ENCODE assay signal across 16 cellular contexts in genomic region chr3:126127452-126127851, GRCh38. TPM values are rescaled to one million over a fixed set of nuclear protein-coding genes. Genes with fewer than 3 reads are reported as not detected.
DNase-seq lines count a peak whose midpoint lies in the region; ATAC-seq lines count a peak whose summit lies in the region.
"Had no signal": no experiment of that assay in that cellular context is flagged by ENCODE, and none has a peak within 500 bp of the region (broad histone marks: within the 10 kb centered on the region; RNA-seq: fewer than 3 reads in every experiment).

No MANE protein-coding gene starts in this region.

- peaks cover 2% of the 10 kb centered on the region for H3K27me3 Mint-ChIP-seq in activated T-cell treated with anti-CD3 and anti-CD28 coated beads, Interleukin-2, amount 50 U/mL, for 4 hours (ENCODE audit: low read depth)

- intact Hi-C loops in sciatic nerve (cut with DNase I), result no loop called here

- no peak for ATAC-seq in activated CD4-positive, CD25-positive, alpha-beta regulatory T cell treated with anti-CD3 and anti-CD28 coated beads, Interleukin-2, amount 50 U/mL, for 24 hours
- ATAC-seq in activated T-cell treated with anti-CD3 and anti-CD28 coated beads, Interleukin-2, amount 50 U/mL, for 4 hours, result no peak
- ATAC-seq in left lobe of liver, result no peak
- ATAC-seq in sciatic nerve, result no peak
- ATAC-seq: activated naive CD4-positive, alpha-beta T cell treated with anti-CD3 and anti-CD28 coated beads, Interleukin-2, amount 50 U/mL, for 72 hours; Panc1; right cardiac atrium had no signal

- no peaks in the 10 kb centered on the region for H3K36me3 Mint-ChIP-seq in activated T-cell treated with anti-CD3 and anti-CD28 coated beads, Interleukin-2, amount 50 U/mL, for 4 hours (ENCODE audit: insufficient read depth)
- H3K36me3 Mint-ChIP-seq: activated naive CD4-positive, alpha-beta T cell treated with anti-CD3 and anti-CD28 coated beads, Interleukin-2, amount 50 U/mL, for 72 hours had no signal

- H3K4me1 Mint-ChIP-seq in activated T-cell treated with anti-CD3 and anti-CD28 coated beads, Interleukin-2, amount 50 U/mL, for 4 hours (ENCODE audit: low read depth), result no peaks in the 10 kb centered on the region

- H3K9me3 Mint-ChIP-seq in activated T-cell treated with anti-CD3 and anti-CD28 coated beads, Interleukin-2, amount 50 U/mL, for 4 hours, result no peaks in the 10 kb centered on the region
- H3K9me3 Mint-ChIP-seq: activated naive CD4-positive, alpha-beta T cell treated with anti-CD3 and anti-CD28 coated beads, Interleukin-2, amount 50 U/mL, for 72 hours; T-helper 2 cell treated with Interferon-gamma antibody and Interleukin-4, amounts not matched to agents 5 μg/mL and 100 μg/mL, for 36 hours had no signal

- no peak overlapping the region for H3K4me3 Mint-ChIP-seq in activated T-cell treated with anti-CD3 and anti-CD28 coated beads, Interleukin-2, amount 50 U/mL, for 4 hours
- H3K4me3 Mint-ChIP-seq: T-helper 2 cell treated with Interferon-gamma antibody and Interleukin-4, amounts not matched to agents 5 μg/mL and 100 μg/mL, for 36 hours had no signal

- DNase-seq in activated CD4-positive, CD25-positive, alpha-beta regulatory T cell treated with anti-CD3 and anti-CD28 coated beads, Interleukin-2, amount 50 U/mL, for 72 hours, result peak; percentile 26
- peak; percentile 2 for DNase-seq in activated T-cell treated with anti-CD3 and anti-CD28 coated beads, Interleukin-2, amount 50 U/mL, for 4 hours
- DNase-seq in left lobe of liver (ENCODE audit: low spot score) (peak; percentile 42), sciatic nerve (ENCODE audit: low spot score) (peak; percentile 30), GOT3 (lab: John Stamatoyannopoulos, UW) (no peak), OCI-M1 (lab: John Stamatoyannopoulos, UW) (no peak), NCI-H2081 (lab: John Stamatoyannopoulos, UW) (no peak)
- DNase-seq: hippocampal formation; NCI-H187 treated with DMSO at 0.1 percent for 48 hours; NCI-H226; stimulated activated naive CD4-positive, alpha-beta T cell had no signal

RNA-seq across cellular contexts. Expression of gene SLC41A3, which starts 43.5 kb away (rescaled TPM):
- total RNA-seq in activated T-cell treated with anti-CD3 and anti-CD28 coated beads, Interleukin-2, amount 50 U/mL, for 4 hours, result 10 to 100 TPM; 23.6 to 28.1 (median 25.4) TPM
- total RNA-seq in left lobe of liver (15.7 TPM), sciatic nerve (42.8 TPM)

RNA-seq across cellular contexts. Expression of gene ALDH1L1, which starts 52.9 kb away (rescaled TPM):
- total RNA-seq in activated T-cell treated with anti-CD3 and anti-CD28 coated beads, Interleukin-2, amount 50 U/mL, for 4 hours, result under 1 TPM in 2 of 3 donors, not detected in 1; 0.10 to 0.29 TPM
- 492 TPM for total RNA-seq in left lobe of liver
- total RNA-seq in sciatic nerve, result 4.1 TPM

Comparison
In these comparisons a context has a peak if more than half of its experiments do, and no peak if none do; other contexts are left out.
1. DNase-seq: peak in activated CD4-positive, CD25-positive, alpha-beta regulatory T cell treated with anti-CD3 and anti-CD28 coated beads, Interleukin-2, amount 50 U/mL, for 72 hours (single experiment), activated T-cell treated with anti-CD3 and anti-CD28 coated beads, Interleukin-2, amount 50 U/mL, for 4 hours (single experiment), left lobe of liver (single experiment) and sciatic nerve (single experiment); none in GOT3 (single experiment), OCI-M1 (single experiment) and NCI-H2081 (0 of 2).
2. RNA of gene ALDH1L1, which starts 52.9 kb away (total RNA-seq): 492 TPM in left lobe of liver (single experiment); 4.1 TPM in sciatic nerve (single experiment) and 0.10 to 0.29 TPM in activated T-cell treated with anti-CD3 and anti-CD28 coated beads, Interleukin-2, amount 50 U/mL, for 4 hours; every median in the first group is over 10 times any median in the second.